Comparison of ENCODE assay signal across 9 cellular contexts in the genomic region with DNA sequence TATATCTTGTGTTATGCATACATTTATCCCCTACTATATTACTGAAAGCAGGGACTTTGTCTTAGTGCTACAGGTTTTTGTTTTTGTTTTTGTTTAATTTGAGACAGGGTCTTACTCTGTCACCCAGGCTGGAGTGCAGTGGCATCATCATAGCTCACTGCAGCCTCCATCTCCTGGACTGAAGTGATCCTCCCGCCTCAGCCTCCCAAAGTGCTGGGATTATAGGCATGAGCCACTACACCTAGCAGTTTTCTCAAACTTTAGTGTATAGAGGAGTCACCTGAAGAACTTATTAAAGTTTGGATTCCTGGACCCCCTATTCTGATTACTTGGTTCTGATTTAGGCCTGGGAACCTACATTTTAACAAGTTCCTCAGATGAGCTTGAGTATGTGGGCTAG.
"Had no signal": no experiment of that assay in that cellular context is flagged by ENCODE, and none has a peak within 500 bp of the region (broad histone marks: within the 10 kb centered on the region; RNA-seq: fewer than 3 reads in every experiment).

No MANE protein-coding gene starts in this region.

- ATAC-seq: HCT116 had no signal

- H3K9me3 Mint-ChIP-seq: HFFc6, IgD-negative memory B cell had no signal

- H3K27ac Mint-ChIP-seq: HFFc6 had no signal

- DNase-seq: GM23248, GOT3, H7, HFFc6, KBM-7 had no signal

- H3K4me3 ChIP-seq: GM23248, HAP-1 had no signal

- H3K27ac ChIP-seq: GM23248, HL-60 had no signal

- H3K27me3 Mint-ChIP-seq: IgD-negative memory B cell had no signal

- H3K4me3 Mint-ChIP-seq: HFFc6 had no signal

- H3K36me3 ChIP-seq: HAP-1 had no signal

- H2AFZ ChIP-seq: GM23248 had no signal

- H3K9me3 ChIP-seq: HAP-1 had no signal

- H3K9ac ChIP-seq: GM23248 had no signal
